1 cellular context compared by ENCODE assay signal in the genomic region with DNA sequence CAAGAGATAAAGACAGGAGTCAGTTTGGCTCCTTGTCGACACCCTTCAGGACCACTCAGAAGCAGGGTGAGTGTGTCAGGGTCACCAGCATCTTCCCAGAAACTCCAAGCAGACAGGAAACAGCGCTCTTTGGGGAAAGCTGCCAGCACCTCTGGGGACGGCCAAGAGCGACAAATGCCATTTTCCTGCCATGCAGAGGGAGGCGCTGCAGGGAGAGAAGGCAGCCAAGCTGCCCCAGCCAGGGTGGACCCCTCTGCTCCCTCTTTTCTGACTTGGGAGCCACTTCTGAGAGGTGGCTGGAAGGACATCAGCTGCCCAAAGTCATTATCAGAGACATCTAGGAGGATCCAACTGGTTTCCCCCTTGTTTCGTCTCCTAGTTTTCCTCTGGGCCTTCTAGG.
TF ChIP-seq lines count a peak whose summit lies in the region.

No MANE protein-coding gene starts in this region.

TF ChIP-seq in GM23338, 12 proteins besides CTCF, POLR2A, EP300 and RAD21 (continued from another document):
- no peak for TF ChIP-seq POLR2AphosphoS5 (IDR thresholded peaks at IDR 0.05; ENCODE audit: low read depth)
- no peak for TF ChIP-seq ZNF331 (CRISPR knock-in tag; IDR thresholded peaks at IDR 0.05; ENCODE audit: low read depth)
- TF ChIP-seq EZH2 (IDR thresholded peaks at IDR 0.05; ENCODE audit: low read depth, unreplicated experiment) = no peak
- no peak for TF ChIP-seq CREB1 (CRISPR knock-in tag; IDR thresholded peaks at IDR 0.05; ENCODE audit: low read depth)
